1 cellular context compared by ENCODE assay signal in genomic region chr6:35686873-35687557, GRCh38.
TF ChIP-seq lines count a peak whose summit lies in the region.

No MANE protein-coding gene starts in this region.

TF ChIP-seq in SK-N-SH treated with all-trans-retinoic acid at 6 μM for 48 hours, 23 proteins besides CTCF, POLR2A, EP300 and RAD21 (continued from another document):
- TF ChIP-seq POU6F1 (CRISPR knock-in tag; IDR thresholded peaks at IDR 0.05; ENCODE audit: borderline replicate concordance, low read depth) (no peak), TOX (CRISPR knock-in tag; IDR thresholded peaks at IDR 0.05; ENCODE audit: borderline replicate concordance) (no peak), CREB5 (CRISPR knock-in tag; IDR thresholded peaks at IDR 0.05; ENCODE audit: low read depth) (no peak)
